7 cellular contexts compared by ENCODE assay signal in the genomic region with DNA sequence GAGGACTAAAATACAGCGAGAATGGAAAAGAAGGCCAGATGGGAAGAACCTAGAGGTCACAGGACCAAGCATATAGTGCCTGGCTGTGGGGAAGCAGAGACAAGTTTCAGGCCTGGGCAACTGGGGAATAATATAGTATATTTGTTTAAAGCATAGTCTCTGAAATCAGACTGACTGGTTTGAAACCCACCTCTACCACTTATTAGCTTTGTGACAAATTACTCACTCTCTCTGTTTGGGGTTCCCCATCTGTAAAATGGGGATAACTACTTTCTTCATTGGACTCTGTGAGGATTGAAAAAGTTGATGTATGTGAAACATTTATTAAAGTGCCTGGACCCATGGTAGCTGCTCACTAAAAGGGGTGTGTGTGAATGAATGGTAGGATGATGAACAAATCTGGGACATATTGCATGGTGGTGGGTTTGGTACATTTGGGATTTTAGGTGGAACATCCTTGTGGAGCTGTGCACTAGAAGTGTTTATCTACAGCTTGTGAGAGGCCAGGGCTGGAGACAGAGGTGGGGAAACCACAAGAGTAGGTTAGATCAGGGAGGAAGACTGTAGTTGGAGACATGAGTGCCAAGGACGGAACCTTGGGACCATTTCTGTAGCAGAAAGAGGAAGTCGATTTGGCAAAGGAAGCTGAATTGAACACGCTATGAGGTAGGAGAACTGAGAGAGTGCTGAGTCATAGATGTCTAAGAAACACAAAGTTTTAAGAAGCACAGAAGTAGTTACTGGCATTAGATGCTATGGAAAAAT. TPM values are rescaled to one million over a fixed set of nuclear protein-coding genes. Genes with fewer than 3 reads are reported as not detected.
A peak's percentile ranks its signal among the peaks of the same experiment; 100 is the strongest.
DNase-seq lines count a peak whose midpoint lies in the region; ATAC-seq, FAIRE-seq and TF ChIP-seq lines count a peak whose summit lies in the region.

No MANE protein-coding gene starts in this region.

- H3K36me3 Mint-ChIP-seq in stimulated activated memory B cell treated with anti-CD40 and anti-IgM and Interleukin-4, amounts not matched to agents 10 μg/mL and 1 μg/mL and 100 μg/mL, for 72 hours: peaks cover 66% of the 10 kb centered on the region

- peak overlapping the region; percentile 29; the same call in 1 of the 2 replicates for H3K27ac ChIP-seq in Panc1 (ENCODE audit: low read length)

- DNase-seq in Panc1 (ENCODE audit: low read depth, low spot score) (no peak), D721Med (ENCODE audit: insufficient read length, low spot score) (no peak)
- no peak for DNase-seq in stimulated activated naive CD4-positive, alpha-beta T cell treated with Interleukin-2 at 50 U/mL for 16 hours (lab: John Stamatoyannopoulos, UW)

- peaks cover 15% of the 10 kb centered on the region for H3K4me1 ChIP-seq in Panc1 (ENCODE audit: control insufficient read depth, insufficient read depth, low read length)

- intact Hi-C loops in Panc1 (cut with micrococcal nuclease; ENCODE audit: unreplicated experiment): no loop called here

- FAIRE-seq in D721Med (lab: Jason Lieb, UNC): no peak

- no peak overlapping the region for H3K4me3 ChIP-seq in Panc1 (ENCODE audit: low read depth in 2 of 2, low read length in 2 of 2)

- no peaks in the 10 kb centered on the region for H3K27me3 Mint-ChIP-seq in stimulated activated memory B cell treated with anti-CD40 and anti-IgM and Interleukin-4, amounts not matched to agents 10 μg/mL and 1 μg/mL and 100 μg/mL, for 72 hours

- H3K27me3 ChIP-seq in Panc1 (ENCODE audit: control insufficient read depth, insufficient read depth, low read length): no peaks in the 10 kb centered on the region

- H3K36me3 ChIP-seq in Panc1 (ENCODE audit: control insufficient read depth, insufficient read depth, low read length): no peaks in the 10 kb centered on the region

- peak overlapping the region; percentile 53 for H3K4me3 Mint-ChIP-seq in stimulated activated memory B cell treated with anti-CD40 and anti-IgM and Interleukin-4, amounts not matched to agents 10 μg/mL and 1 μg/mL and 100 μg/mL, for 72 hours

- peaks cover 94% of the 10 kb centered on the region for H3K4me1 Mint-ChIP-seq in stimulated activated memory B cell treated with anti-CD40 and anti-IgM and Interleukin-4, amounts not matched to agents 10 μg/mL and 1 μg/mL and 100 μg/mL, for 72 hours

- H3K27ac Mint-ChIP-seq in stimulated activated memory B cell treated with anti-CD40 and anti-IgM and Interleukin-4, amounts not matched to agents 10 μg/mL and 1 μg/mL and 100 μg/mL, for 72 hours: peak overlapping the region; percentile 75

- peaks cover 7% of the 10 kb centered on the region for H3K9me3 Mint-ChIP-seq in stimulated activated memory B cell treated with anti-CD40 and anti-IgM and Interleukin-4, amounts not matched to agents 10 μg/mL and 1 μg/mL and 100 μg/mL, for 72 hours

- CTCF ChIA-PET in Panc1 (lab: Charles Lee): no interaction called here

- TSS peak; percentile 15 for BruUV-seq in Panc1 (replicated peaks; lab: Mats Ljungman, UMichigan)

- POLR2A ChIA-PET in Panc1 (lab: Charles Lee): no interaction called here

- no peaks in the 10 kb centered on the region for H3K9me3 ChIP-seq in Panc1 (ENCODE audit: control insufficient read depth, insufficient read depth, low read depth, low read length)

- TF ChIP-seq CTCF in Panc1 (IDR thresholded peaks at IDR 0.05): no peak
- no peak for TF ChIP-seq CTCF in D721Med (IDR thresholded peaks at IDR 0.05; ENCODE audit: insufficient read depth, missing control alignments)

- in situ Hi-C loops in Panc1 (cut with HindIII; ENCODE audit: low pct_unique_long_range_greater_than_20kb, low sequenced_read_pairs): no loop called here

- ATAC-seq in GM18907 (IDR thresholded peaks at IDR 0.05; ENCODE audit: unreplicated experiment) (peak; percentile 83), HG02870 (IDR thresholded peaks at IDR 0.05; ENCODE audit: unreplicated experiment) (peak; percentile 76), Panc1 (peak; percentile 39; the same call in 1 of the 2 replicates), esophagus mucosa (peak; percentile 76)
- peak; percentile 93 for ATAC-seq in stimulated activated memory B cell treated with anti-CD40 and anti-IgM and Interleukin-4, amounts not matched to agents 10 μg/mL and 1 μg/mL and 100 μg/mL, for 72 hours

RNA-seq across cellular contexts. Expression of gene SWAP70, which starts 52.6 kb away (rescaled TPM):
- total RNA-seq in Panc1 (2021; ENCODE audit: unreplicated experiment) (96.0 TPM), esophagus mucosa (13.5 TPM)
- 88.3 TPM for polyA plus RNA-seq in Panc1 (2012; ENCODE audit: insufficient read length)

Comparison
In these comparisons a context has a peak if more than half of its experiments do, and no peak if none do; other contexts are left out.
1. ATAC-seq: peak in every context shown above with its lines; median percentile 93 in stimulated activated memory B cell treated with anti-CD40 and anti-IgM and Interleukin-4, amounts not matched to agents 10 μg/mL and 1 μg/mL and 100 μg/mL, for 72 hours; 83 in GM18907; 76 in HG02870; 76 in esophagus mucosa; 39 in Panc1.